In genomic region chr3:189961086-189961485, GRCh38 we compare ENCODE assay signal across 8 cellular contexts.
DNase-seq lines count a peak whose midpoint lies in the region; ATAC-seq and TF ChIP-seq lines count a peak whose summit lies in the region.
"Not testable (repeated sequence)": the region's sequence is repeated elsewhere in the genome, so short reads cannot be mapped to it uniquely, and the experiment has no call there.

No MANE protein-coding gene starts in this region.

- H3K14ac ChIP-seq in mesenchymal stem cell (ENCODE audit: low read length in 2 of 2), result not testable (repeated sequence)

- not testable (repeated sequence) for H3K4me2 ChIP-seq in DND-41 (ENCODE audit: insufficient read depth, low read length); mammary epithelial cell (ENCODE audit: insufficient read depth, low read depth, low read length); mesenchymal stem cell (ENCODE audit: low read length, poor library complexity, severe bottlenecking)
- H3K4me2 ChIP-seq in PC-3 (ENCODE audit: low read length), result peak overlapping the region; percentile 50

- ATAC-seq in DND-41 (ENCODE audit: insufficient read depth, low read depth) (0 out of 3 replicates have a peak, but pooled peaks have one; percentile 8), GM21529 (IDR thresholded peaks at IDR 0.05; ENCODE audit: unreplicated experiment) (peak; percentile 8), HG02981 (IDR thresholded peaks at IDR 0.05; ENCODE audit: unreplicated experiment) (peak; percentile 10), SK-N-SH treated with all-trans-retinoic acid at 6 μM for 48 hours (peak; percentile 16; the same call in 1 of the 3 replicates)
- ATAC-seq in PC-3, result not testable (repeated sequence)

- H3K4me3 Mint-ChIP-seq in type B pancreatic cell, result not testable (repeated sequence)

- peak overlapping the region; percentile 11 for H3K27ac Mint-ChIP-seq in type B pancreatic cell

- TF ChIP-seq CTCF in DND-41 (IDR thresholded peaks at IDR 0.05; ENCODE audit: borderline replicate concordance, extremely low read depth, low read length, poor library complexity, severe bottlenecking); PC-3 (conservative IDR thresholded peaks at IDR 0.05; ENCODE audit: low read depth, low read length); mammary epithelial cell (conservative IDR thresholded peaks at IDR 0.05 in 1 of 2, IDR thresholded peaks at IDR 0.05 in 1 of 2; ENCODE audit: extremely low read depth in 1 of 2, insufficient read depth in 1 of 2, low read depth in 1 of 2, low read length in 2 of 2); type B pancreatic cell (conservative IDR thresholded peaks at IDR 0.05): not testable (repeated sequence)

- H3K9ac ChIP-seq in DND-41 (ENCODE audit: low read depth, low read length), result not testable (repeated sequence)
- H3K9ac ChIP-seq in PC-3 (ENCODE audit: low read length), result 0 out of 2 replicates have a peak overlapping the region, but pooled peaks have one; percentile 7
- peak overlapping the region; percentile 42 for H3K9ac ChIP-seq in mammary epithelial cell (ENCODE audit: insufficient read depth, low read length)
- peak overlapping the region; percentile 33 for H3K9ac ChIP-seq in mesenchymal stem cell (ENCODE audit: low read length)

- not testable (repeated sequence) for H3K36me3 ChIP-seq in DND-41 (ENCODE audit: insufficient read depth, low read length); PC-3 (ENCODE audit: low read depth, low read length)
- H3K36me3 ChIP-seq in mammary epithelial cell (ENCODE audit: insufficient read depth, low read length) (peaks cover 23% of the 10 kb centered on the region), mesenchymal stem cell (ENCODE audit: control insufficient read depth in 1 of 2, insufficient read depth in 2 of 2, low read depth in 1 of 2, low read length in 2 of 2) (peaks cover 0 to 39% of the 10 kb centered on the region in 2 experiments)

- not testable (repeated sequence) for H3K9me3 ChIP-seq in DND-41 (ENCODE audit: insufficient read depth, low read length, severe bottlenecking); PC-3 (ENCODE audit: low read length); mammary epithelial cell (replicated peaks; ENCODE audit: insufficient read depth, low read length); mesenchymal stem cell (ENCODE audit: control insufficient read depth, low read length)

- H3K27me3 Mint-ChIP-seq in type B pancreatic cell, result not testable (repeated sequence)

- H2BK15ac ChIP-seq in mesenchymal stem cell (ENCODE audit: low read depth, poor library complexity, severe bottlenecking), result not testable (repeated sequence)

- H3K4me3 ChIP-seq in DND-41 (ENCODE audit: low read depth in 1 of 2, low read length in 2 of 2); PC-3 (ENCODE audit: low read length); mammary epithelial cell (replicated peaks in 1 of 3; ENCODE audit: insufficient read depth in 1 of 3, low read depth in 2 of 3, low read length in 3 of 3); mesenchymal stem cell (ENCODE audit: insufficient read depth in 1 of 2, low read depth in 1 of 2, low read length in 2 of 2): not testable (repeated sequence)

- not testable (repeated sequence) for H3K9me3 Mint-ChIP-seq in type B pancreatic cell

- not testable (repeated sequence) for H2BK5ac ChIP-seq in mesenchymal stem cell (ENCODE audit: low read depth, low read length, poor library complexity, severe bottlenecking)

- POLR2A ChIA-PET in PC-3 (lab: Charles Lee; ENCODE audit: unreplicated experiment), result interaction anchor here (0.6 kb wide), 1 partner anchor 268 kb away, joined by 4 read pairs; no protein-coding TSS in a partner anchor

- CTCF ChIA-PET in PC-3 (lab: Charles Lee), result interaction anchor here (0.6 to 1.3 kb wide), 7 partner anchors 52 to 482 kb away, joined by 3 to 8 read pairs (median 4); partner anchors contain the start of gene P3H2
- CTCF ChIA-PET in mammary epithelial cell (lab: Charles Lee; ENCODE audit: low non-redundant PET), result interaction anchor here (0.6 to 0.9 kb wide), 2 partner anchors 377 to 482 kb away, joined by 3 to 8 read pairs; no protein-coding TSS in a partner anchor

- not testable (repeated sequence) for H4K8ac ChIP-seq in mesenchymal stem cell (ENCODE audit: low read length)

- H3K4ac ChIP-seq in mesenchymal stem cell (ENCODE audit: low read depth in 1 of 2, low read length in 2 of 2), result not testable (repeated sequence)

- not testable (repeated sequence) for H2BK120ac ChIP-seq in mesenchymal stem cell (ENCODE audit: low read depth, low read length)

- H3K27ac ChIP-seq in DND-41 (ENCODE audit: low read length); PC-3 (ENCODE audit: low read length); mesenchymal stem cell (ENCODE audit: low read length, poor library complexity, severe bottlenecking): not testable (repeated sequence)
- peak overlapping the region; percentile 2 for H3K27ac ChIP-seq in mammary epithelial cell (ENCODE audit: insufficient read depth, low read depth, low read length)

- WGBS in mammary epithelial cell (ENCODE audit: low coverage, missing lambda C conversion rate), result 55% methylated on average over 6 of the region's 10 CpGs
- 97% methylated on average over 6 of the region's 10 CpGs for WGBS in mesenchymal stem cell

- not testable (repeated sequence) for BruUV-seq in PC-3 (replicated peaks; lab: Mats Ljungman, UMichigan); mammary epithelial cell (replicated peaks; lab: Mats Ljungman, UMichigan)

- not testable (repeated sequence) for H3K9me2 ChIP-seq in PC-3 (replicated peaks; ENCODE audit: low read length)

- not testable (repeated sequence) for DNase-seq in DND-41; PC-3; mammary epithelial cell; mesenchymal stem cell; type B pancreatic cell (ENCODE audit: extremely low spot score, unreplicated experiment)

- H3K18ac ChIP-seq in mesenchymal stem cell (ENCODE audit: low read depth in 1 of 2, low read length in 2 of 2), result not testable (repeated sequence)

- not testable (repeated sequence) for H3K36me3 Mint-ChIP-seq in type B pancreatic cell

- intact Hi-C loops in PC-3 (cut with micrococcal nuclease), result loop anchor here (1.0 to 10.0 kb wide), 7 partner anchors 56 to 1094 kb away; partner anchors contain the start of genes CLDN1 and CLDN16
- intact Hi-C loops in mammary epithelial cell (cut with micrococcal nuclease), result loop anchor here (1.0 to 10.0 kb wide), 6 partner anchors 241 to 736 kb away; partner anchors contain the start of genes CLDN1 and IL1RAP

- H2AK5ac ChIP-seq in mesenchymal stem cell (ENCODE audit: low read length, severe bottlenecking), result not testable (repeated sequence)

- not testable (repeated sequence) for H2BK12ac ChIP-seq in mesenchymal stem cell (ENCODE audit: low read length in 2 of 2)

- H3K4me1 Mint-ChIP-seq in type B pancreatic cell (ENCODE audit: unreplicated experiment), result not testable (repeated sequence)

- not testable (repeated sequence) for H3K79me2 ChIP-seq in DND-41 (ENCODE audit: insufficient read depth, low read length); PC-3 (ENCODE audit: low read length); mammary epithelial cell (ENCODE audit: insufficient read depth, low read length)

- peak overlapping the region; percentile 53; the same call in 1 of the 2 replicates for H2AFZ ChIP-seq in DND-41 (ENCODE audit: low read depth, low read length)
- peak overlapping the region; percentile 67 for H2AFZ ChIP-seq in PC-3 (ENCODE audit: low read length)
- peak overlapping the region; percentile 22 for H2AFZ ChIP-seq in mammary epithelial cell (ENCODE audit: low read depth, low read length)
- not testable (repeated sequence) for H2AFZ ChIP-seq in mesenchymal stem cell (ENCODE audit: low read depth, low read length)

- peaks cover 11% of the 10 kb centered on the region for H3K79me1 ChIP-seq in mesenchymal stem cell (replicated peaks; ENCODE audit: low read length, poor library complexity, severe bottlenecking)

- dilution Hi-C loops in mammary epithelial cell (cut with HindIII; ENCODE audit: low sequenced_read_pairs), result not testable (repeated sequence)

- H3K4me1 ChIP-seq in DND-41 (ENCODE audit: insufficient read depth, low read length); PC-3 (ENCODE audit: insufficient read depth, low read length); mesenchymal stem cell (ENCODE audit: control insufficient read depth, insufficient read depth, low read depth, low read length): not testable (repeated sequence)
- H3K4me1 ChIP-seq in mammary epithelial cell (ENCODE audit: insufficient read depth, low read length), result peaks cover 18% of the 10 kb centered on the region

- not testable (repeated sequence) for H3K27me3 ChIP-seq in DND-41 (ENCODE audit: insufficient read depth, low read length, poor library complexity); PC-3 (ENCODE audit: low read length); mammary epithelial cell (ENCODE audit: insufficient read depth, low read length); mesenchymal stem cell (ENCODE audit: control insufficient read depth in 1 of 2, insufficient read depth in 1 of 2, low read length in 2 of 2)

- not testable (repeated sequence) for H4K91ac ChIP-seq in mesenchymal stem cell (ENCODE audit: low read length)

- not testable (repeated sequence) for H3K23ac ChIP-seq in mesenchymal stem cell (ENCODE audit: low read length in 2 of 2)

- not testable (repeated sequence) for H3F3A ChIP-seq in PC-3 (ENCODE audit: low read length, unreplicated experiment)

- H4K20me1 ChIP-seq in DND-41 (ENCODE audit: insufficient read depth, low read length); PC-3 (ENCODE audit: low read length); mammary epithelial cell (ENCODE audit: insufficient read depth, low read length): not testable (repeated sequence)

- in situ Hi-C loops in mammary epithelial cell (cut with MboI; ENCODE audit: low sequenced_read_pairs in 2 of 2), result loop anchor here (5.0 to 25.0 kb wide), 4 partner anchors 236 to 476 kb away; partner anchors contain the start of genes TMEM207 (in 2 of the 2) and CLDN1 (in 1 of the 2)
